ENCODE assay signal across 1 cellular context in genomic region chr2:32572737-32573136, GRCh38.
TF ChIP-seq lines count a peak whose summit lies in the region.

No MANE protein-coding gene starts in this region.

TF ChIP-seq in IMR-90, 13 proteins besides CTCF, POLR2A, EP300 and RAD21 (continued from another document):
- TF ChIP-seq MAFK (IDR thresholded peaks at IDR 0.05; ENCODE audit: low read depth, low read length) (no peak), MXI1 (IDR thresholded peaks at IDR 0.05; ENCODE audit: borderline replicate concordance, low read depth, low read length) (no peak), CHD1 (IDR thresholded peaks at IDR 0.05; ENCODE audit: low read depth, low read length) (no peak), SMC3 (IDR thresholded peaks at IDR 0.05; ENCODE audit: low read depth, low read length) (no peak)
- TF ChIP-seq, protein P1, sequence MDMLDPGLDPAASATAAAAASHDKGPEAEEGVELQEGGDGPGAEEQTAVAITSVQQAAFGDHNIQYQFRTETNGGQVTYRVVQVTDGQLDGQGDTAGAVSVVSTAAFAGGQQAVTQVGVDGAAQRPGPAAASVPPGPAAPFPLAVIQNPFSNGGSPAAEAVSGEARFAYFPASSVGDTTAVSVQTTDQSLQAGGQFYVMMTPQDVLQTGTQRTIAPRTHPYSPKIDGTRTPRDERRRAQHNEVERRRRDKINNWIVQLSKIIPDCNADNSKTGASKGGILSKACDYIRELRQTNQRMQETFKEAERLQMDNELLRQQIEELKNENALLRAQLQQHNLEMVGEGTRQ (IDR thresholded peaks at IDR 0.05; ENCODE audit: low read depth, low read length): no peak
